8 cellular contexts compared by ENCODE assay signal in genomic region chr1:161440312-161440894, GRCh38.
A peak's percentile ranks its signal among the peaks of the same experiment; 100 is the strongest.
DNase-seq lines count a peak whose midpoint lies in the region; ATAC-seq, FAIRE-seq and TF ChIP-seq lines count a peak whose summit lies in the region.

No MANE protein-coding gene starts in this region.

- FAIRE-seq in GM19239 (lab: Jason Lieb, UNC), result no peak

- H3K4me1 ChIP-seq in Panc1 (ENCODE audit: control insufficient read depth, insufficient read depth, low read length) (peaks cover 5% of the 10 kb centered on the region; the same call in 1 of the 2 replicates), adrenal gland (replicated peaks in 1 of 2) (no peaks in the 10 kb centered on the region), iPS-15b (ENCODE audit: control insufficient read depth, insufficient read depth, low read length) (no peaks in the 10 kb centered on the region)

- POLR2A ChIA-PET in Panc1 (lab: Charles Lee), result interaction anchor here (0.7 kb wide), 1 partner anchor 94 kb away, joined by 4 read pairs; no protein-coding TSS in a partner anchor

- H3K4me3 ChIP-seq in Panc1 (ENCODE audit: low read depth in 2 of 2, low read length in 2 of 2) (peak overlapping the region; percentile 71 to 75), adrenal gland (peak overlapping the region in 2 of 4 donors; percentile 19 to 68), iPS-15b (ENCODE audit: low read depth, low read length) (peak overlapping the region; percentile 73)

- H3K9ac ChIP-seq in iPS-15b (ENCODE audit: low read depth, low read length), result peak overlapping the region; percentile 70

- TF ChIP-seq POLR2A in adrenal gland (IDR thresholded peaks at IDR 0.05), result no peak

- intact Hi-C loops in Panc1 (cut with micrococcal nuclease; ENCODE audit: unreplicated experiment) (no loop called here), adrenal gland (cut with DNase I) (no loop called here)

- H3K27me3 ChIP-seq in Panc1 (ENCODE audit: control insufficient read depth, insufficient read depth, low read length) (no peaks in the 10 kb centered on the region), adrenal gland (peaks cover 31% of the 10 kb centered on the region), iPS-15b (ENCODE audit: control insufficient read depth, insufficient read depth, low read length) (peaks cover 49% of the 10 kb centered on the region)

- H3K9me3 ChIP-seq in Panc1 (ENCODE audit: control insufficient read depth, insufficient read depth, low read depth, low read length), result no peaks in the 10 kb centered on the region
- H3K9me3 ChIP-seq in adrenal gland (replicated peaks in 1 of 3), result no peaks in the 10 kb centered on the region
- H3K9me3 ChIP-seq in iPS-15b (ENCODE audit: control insufficient read depth, insufficient read depth, low read length), result no peaks in the 10 kb centered on the region

- peak; percentile 81 for DNase-seq in GM19239 (ENCODE audit: insufficient read length, low spot score)
- DNase-seq in Panc1 (ENCODE audit: low read depth, low spot score), result no peak
- DNase-seq in adrenal gland, result peak in 6 of 7 donors; percentile 17 to 37 (median 27)
- DNase-seq in stimulated activated CD4-positive, alpha-beta T cell treated with anti-CD3 and anti-CD28 coated beads, Interleukin-12 subunit alpha, Interleukin-12 subunit beta, amount 100 ng/mL, for 24 hours (ENCODE audit: low read depth in 2 of 2), result peak; percentile 53 to 58
- DNase-seq in middle frontal gyrus (ENCODE audit: extremely low spot score, low spot score), result no peak

- peak; percentile 76 for ATAC-seq in Panc1
- no peak for ATAC-seq in GM18873 (IDR thresholded peaks at IDR 0.05; ENCODE audit: low FRiP score, unreplicated experiment)

- H3K36me3 ChIP-seq in Panc1 (ENCODE audit: control insufficient read depth, insufficient read depth, low read length), result no peaks in the 10 kb centered on the region
- H3K36me3 ChIP-seq in adrenal gland (replicated peaks in 1 of 2), result no peaks in the 10 kb centered on the region
- no peaks in the 10 kb centered on the region for H3K36me3 ChIP-seq in iPS-15b (ENCODE audit: control insufficient read depth, insufficient read depth, low read length)

- CTCF ChIA-PET in Panc1 (lab: Charles Lee), result interaction anchor here (0.7 to 1.1 kb wide), 2 partner anchors 51 to 215 kb away, joined by 3 to 4 read pairs; partner anchors contain the start of gene TOMM40L

- no TSS peak for BruUV-seq in Panc1 (replicated peaks; lab: Mats Ljungman, UMichigan)

- TF ChIP-seq CTCF in 22Rv1 (IDR thresholded peaks at IDR 0.05), result peak; percentile 89
- peak; percentile 84 for TF ChIP-seq CTCF in Panc1 (IDR thresholded peaks at IDR 0.05)
- peak in 4 of 6 experiments; percentile 21 to 49 (median 26) for TF ChIP-seq CTCF in adrenal gland (IDR thresholded peaks at IDR 0.05)

- in situ Hi-C loops in Panc1 (cut with HindIII; ENCODE audit: low pct_unique_long_range_greater_than_20kb, low sequenced_read_pairs), result no loop called here

- H3K27ac ChIP-seq in 22Rv1 (peak overlapping the region; percentile 60), Panc1 (ENCODE audit: low read length) (peak overlapping the region; percentile 79), adrenal gland (peak overlapping the region in 1 of 5 donors; percentile 40)

- WGBS in adrenal gland, 4 donors, result 1 to 2% (median 1%) methylated on average over 16 to 41 of the region's 61 CpGs; no CpG with 5 or more reads in 1 of the 4 donors

Comparison
In these comparisons a context has a peak if more than half of its experiments do, and no peak if none do; other contexts are left out.
1. CTCF ChIP-seq: peak in every context shown above with its lines; median percentile 89 in 22Rv1; 84 in Panc1; 26 in adrenal gland.
2. DNase-seq: peak in GM19239 (single experiment), adrenal gland (6 of 7) and stimulated activated CD4-positive, alpha-beta T cell treated with anti-CD3 and anti-CD28 coated beads, Interleukin-12 subunit alpha, Interleukin-12 subunit beta, amount 100 ng/mL, for 24 hours (2 of 2); none in Panc1 (single experiment) and middle frontal gyrus (single experiment).